ENCODE assay signal across 23 cellular contexts in genomic region chr2:7927694-7928093, GRCh38.
DNase-seq lines count a peak whose midpoint lies in the region; ATAC-seq and TF ChIP-seq lines count a peak whose summit lies in the region.
"Had no signal": no experiment of that assay in that cellular context is flagged by ENCODE, and none has a peak within 500 bp of the region (broad histone marks: within the 10 kb centered on the region; RNA-seq: fewer than 3 reads in every experiment).

No MANE protein-coding gene starts in this region.

- H4K8ac ChIP-seq in mesenchymal stem cell (ENCODE audit: low read length) = no peak overlapping the region

- no peak overlapping the region for H3K27ac Mint-ChIP-seq in HFFc6
- H3K27ac Mint-ChIP-seq: CD8-positive, alpha-beta T cell had no signal

- no peaks in the 10 kb centered on the region for H3K79me1 ChIP-seq in mesenchymal stem cell (replicated peaks; ENCODE audit: low read length, poor library complexity, severe bottlenecking)

- H3K4me1 ChIP-seq in mesenchymal stem cell (ENCODE audit: control insufficient read depth, insufficient read depth, low read depth, low read length) = no peaks in the 10 kb centered on the region
- H3K4me1 ChIP-seq: A549, BLaER1, SJSA1 had no signal

- no peaks in the 10 kb centered on the region; the same call in 1 of the 2 replicates for H3K4me1 Mint-ChIP-seq in HFFc6 (ENCODE audit: low read depth)

- WGBS in mesenchymal stem cell = 55% methylated on average over 2 of the region's 2 CpGs

- no peaks in the 10 kb centered on the region for H3K9me3 Mint-ChIP-seq in HFFc6

- H2BK120ac ChIP-seq in mesenchymal stem cell (ENCODE audit: low read depth, low read length) = no peak overlapping the region

- H4K91ac ChIP-seq in mesenchymal stem cell (ENCODE audit: low read length) = no peak overlapping the region

- no peak overlapping the region for H3K18ac ChIP-seq in mesenchymal stem cell (ENCODE audit: low read depth in 1 of 2, low read length in 2 of 2)

- no peak for ATAC-seq in HG02763 (IDR thresholded peaks at IDR 0.05; ENCODE audit: unreplicated experiment)
- ATAC-seq in HG03432 (IDR thresholded peaks at IDR 0.05; ENCODE audit: unreplicated experiment) = no peak
- ATAC-seq: CD8-positive, alpha-beta T cell; K562 had no signal

- H2BK12ac ChIP-seq in mesenchymal stem cell (ENCODE audit: low read length in 2 of 2) = no peak overlapping the region

- no peak overlapping the region for H2AK5ac ChIP-seq in mesenchymal stem cell (ENCODE audit: low read length, severe bottlenecking)

- no peaks in the 10 kb centered on the region for H3K9me3 ChIP-seq in mesenchymal stem cell (ENCODE audit: control insufficient read depth, low read length)
- H3K9me3 ChIP-seq: A549, BLaER1, SJSA1 had no signal

- H3K4me3 ChIP-seq in BJ (ENCODE audit: low read depth, low read length) (no peak overlapping the region), mesenchymal stem cell (ENCODE audit: insufficient read depth in 1 of 2, low read depth in 1 of 2, low read length in 2 of 2) (no peak overlapping the region), dorsolateral prefrontal cortex (no peak overlapping the region)
- H3K4me3 ChIP-seq: A549, BLaER1, K562, PC-9, SJSA1 had no signal

- H3K4me2 ChIP-seq in mesenchymal stem cell (ENCODE audit: low read length, poor library complexity, severe bottlenecking) = no peak overlapping the region
- H3K4me2 ChIP-seq: A549, BLaER1, PC-9 had no signal

- no peaks in the 10 kb centered on the region for H3K36me3 Mint-ChIP-seq in HFFc6 (ENCODE audit: low read depth)
- H3K36me3 Mint-ChIP-seq: CD8-positive, alpha-beta T cell had no signal

- H3K27me3 ChIP-seq in BJ (ENCODE audit: control insufficient read depth, insufficient read depth, low read length) (no peaks in the 10 kb centered on the region), mesenchymal stem cell (ENCODE audit: control insufficient read depth in 1 of 2, insufficient read depth in 1 of 2, low read length in 2 of 2) (no peaks in the 10 kb centered on the region), dorsolateral prefrontal cortex (no peaks in the 10 kb centered on the region)
- H3K27me3 ChIP-seq: BLaER1, SJSA1 had no signal

- intact Hi-C loops in dorsolateral prefrontal cortex (cut with DNase I) = loop anchor here in 1 of 2 donors (5.0 kb wide), 1 partner anchor 110 kb away; no protein-coding TSS in a partner anchor

- no peak overlapping the region for H3K4ac ChIP-seq in mesenchymal stem cell (ENCODE audit: low read depth in 1 of 2, low read length in 2 of 2)

- H3K4me3 Mint-ChIP-seq in HFFc6 = no peak overlapping the region
- H3K4me3 Mint-ChIP-seq: CD8-positive, alpha-beta T cell had no signal

- peaks cover 1% of the 10 kb centered on the region; the same call in 1 of the 2 replicates for H3K27me3 Mint-ChIP-seq in HFFc6 (ENCODE audit: insufficient read depth)

- CTCF ChIA-PET in BJ (lab: Yijun Ruan, JAX) = no interaction called here

- H3K27ac ChIP-seq in mesenchymal stem cell (ENCODE audit: low read length, poor library complexity, severe bottlenecking) (no peak overlapping the region), dorsolateral prefrontal cortex (no peak overlapping the region)
- H3K27ac ChIP-seq: A549, BLaER1, PC-9, SJSA1 had no signal

- no peak overlapping the region for H3K9ac ChIP-seq in mesenchymal stem cell (ENCODE audit: low read length)
- H3K9ac ChIP-seq: BLaER1 had no signal

- H3K14ac ChIP-seq in mesenchymal stem cell (ENCODE audit: low read length in 2 of 2) = no peak overlapping the region

- TF ChIP-seq CTCF in BJ (IDR thresholded peaks at IDR 0.05; ENCODE audit: insufficient read depth, low read depth, low read length) (no peak), HFFc6 (IDR thresholded peaks at IDR 0.05) (no peak), dorsolateral prefrontal cortex (IDR thresholded peaks at IDR 0.05 in 54 of 56, conservative IDR thresholded peaks at IDR 0.05 in 2 of 56; ENCODE audit: low read depth in 1 of 56, partially characterized antibody in 56 of 56) (no peak)

- no peak overlapping the region for H2BK15ac ChIP-seq in mesenchymal stem cell (ENCODE audit: low read depth, poor library complexity, severe bottlenecking)

- no peak overlapping the region for H2AFZ ChIP-seq in mesenchymal stem cell (ENCODE audit: low read depth, low read length)
- H2AFZ ChIP-seq: PC-9 had no signal

- H3K36me3 ChIP-seq in BJ (ENCODE audit: control insufficient read depth, insufficient read depth, low read length) (no peaks in the 10 kb centered on the region), mesenchymal stem cell (ENCODE audit: control insufficient read depth in 1 of 2, insufficient read depth in 2 of 2, low read depth in 1 of 2, low read length in 2 of 2) (no peaks in the 10 kb centered on the region)
- H3K36me3 ChIP-seq: BLaER1, SJSA1 had no signal

- POLR2A ChIA-PET in BJ (lab: Charles Lee) = no interaction called here

- peak; percentile 23 for DNase-seq in BJ (ENCODE audit: low read depth)
- peak; percentile 13 for DNase-seq in HFFc6
- peak; percentile 4 for DNase-seq in amniotic epithelial cell (ENCODE audit: low read depth)
- peak; percentile 33 for DNase-seq in mesenchymal stem cell
- DNase-seq in dorsolateral prefrontal cortex = no peak
- DNase-seq: CD8-positive, alpha-beta T cell; DMS 273 treated with DMSO at 0.1 percent for 48 hours; DMS79 treated with DMSO at 0.1 percent for 48 hours; HCEC 1CT; Kasumi-1; MV-4-11; NCI-H2029; NCI-H82; NK-92 treated with Interleukin-12 subunit alpha and Interleukin-12 subunit beta, amount 100 ng/mL, for 24 hours; PC-9; Right ventricle myocardium superior; RPMI8226 had no signal

- no peak overlapping the region for H3K23ac ChIP-seq in mesenchymal stem cell (ENCODE audit: low read length in 2 of 2)

- no peak overlapping the region for H2BK5ac ChIP-seq in mesenchymal stem cell (ENCODE audit: low read depth, low read length, poor library complexity, severe bottlenecking)

Comparison
In these comparisons a context has a peak if more than half of its experiments do, and no peak if none do; other contexts are left out.
1. DNase-seq: peak in BJ (single experiment), HFFc6 (single experiment), amniotic epithelial cell (single experiment) and mesenchymal stem cell (single experiment); none in dorsolateral prefrontal cortex (0 of 10).